23 cellular contexts compared by ENCODE assay signal in genomic region chr14:55359307-55359706, GRCh38.
"Had no signal": no experiment of that assay in that cellular context is flagged by ENCODE, and none has a peak within 500 bp of the region (broad histone marks: within the 10 kb centered on the region; RNA-seq: fewer than 3 reads in every experiment).

No MANE protein-coding gene starts in this region.

- ATAC-seq: activated CD8-positive, alpha-beta T cell treated with anti-CD3 and anti-CD28 coated beads for 36 hours; activated T-cell treated with anti-CD3 and anti-CD28 coated beads, Interleukin-2, amount 50 U/mL, for 4 hours; Right ventricle myocardium inferior had no signal

- H3K4me3 ChIP-seq: ascending aorta, cardiac muscle cell had no signal

- DNase-seq: activated CD4-positive, alpha-beta T cell treated with anti-CD3 and anti-CD28 coated beads, Interleukin-2, amount 10 ng/mL, durations not matched to agents 24 days and 14 days; activated CD4-positive, alpha-beta T cell treated with anti-CD3 and anti-CD28 coated beads, Interleukin-2, amount 50 U/mL, for 4 hours; activated CD8-positive, alpha-beta T cell treated with anti-CD3 and anti-CD28 coated beads for 36 hours; activated gamma-delta T cell treated with Interleukin-2 at 50 U/mL for 16 hours; activated naive CD4-positive, alpha-beta T cell treated with anti-CD3 and anti-CD28 coated beads, Interleukin-2, amount 10 ng/mL, durations not matched to agents 7 days and 5 days; activated naive CD8-positive, alpha-beta T cell treated with anti-CD3 and anti-CD28 coated beads for 36 hours; activated T-cell treated with anti-CD3 and anti-CD28 coated beads, Interleukin-2, amount 50 U/mL, for 4 hours; amygdala; MM.1S; MV-4-11; NCI-H1092; NCI-H1436 treated with DMSO at 0.1 percent for 48 hours; NCI-H1694 treated with DMSO at 0.1 percent for 48 hours; NCI-H2029; NCI-H345; NCI-H524 treated with DMSO at 0.1 percent for 48 hours; SIG-M5 had no signal

- H3K4me1 ChIP-seq: ascending aorta had no signal

- H3K27me3 ChIP-seq: ascending aorta, cardiac muscle cell had no signal

- H3K27ac ChIP-seq: ascending aorta, cardiac muscle cell, RWPE1 had no signal

- H3K9me3 ChIP-seq: ascending aorta had no signal

- FAIRE-seq: RCC 7860, TTC549 had no signal

- H3K36me3 ChIP-seq: cardiac muscle cell had no signal
